2 cellular contexts compared by ENCODE assay signal in the genomic region with DNA sequence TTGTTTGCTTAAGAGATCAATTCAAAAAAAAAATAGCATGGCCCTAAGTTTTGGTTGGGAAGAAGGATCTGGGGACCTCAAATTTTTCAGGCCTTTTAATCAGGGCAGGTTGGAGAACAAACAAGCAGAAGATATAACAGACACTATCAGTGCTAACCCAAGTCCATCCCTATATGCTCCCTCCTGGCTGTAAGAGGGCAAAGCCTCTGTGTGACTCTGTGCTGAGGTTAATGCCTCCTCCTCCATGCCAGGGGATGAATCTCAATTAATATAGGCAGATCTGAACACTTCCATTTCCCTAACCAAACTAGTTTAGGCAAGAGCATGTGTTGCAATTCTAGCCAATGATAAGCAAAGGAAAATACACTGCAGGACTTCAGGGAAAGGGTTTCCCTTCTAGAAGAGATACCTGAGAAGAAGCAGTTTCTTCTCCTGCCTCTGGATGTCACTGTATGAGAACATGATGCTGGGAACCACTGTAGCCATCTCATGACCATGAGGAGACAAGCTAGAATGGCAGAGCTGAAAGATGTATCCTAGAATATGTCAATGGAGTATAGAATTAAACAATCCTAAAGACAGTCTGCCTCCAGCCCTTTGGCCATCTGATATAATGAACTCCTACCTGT.
TF ChIP-seq lines count a peak whose summit lies in the region.

No MANE protein-coding gene starts in this region.

TF ChIP-seq in WTC11, 78 proteins besides CTCF, POLR2A, EP300 and RAD21 (continued from another document):
- TF ChIP-seq HMGXB4 (CRISPR knock-in tag; IDR thresholded peaks at IDR 0.05), result no peak
- TF ChIP-seq, protein P1, sequence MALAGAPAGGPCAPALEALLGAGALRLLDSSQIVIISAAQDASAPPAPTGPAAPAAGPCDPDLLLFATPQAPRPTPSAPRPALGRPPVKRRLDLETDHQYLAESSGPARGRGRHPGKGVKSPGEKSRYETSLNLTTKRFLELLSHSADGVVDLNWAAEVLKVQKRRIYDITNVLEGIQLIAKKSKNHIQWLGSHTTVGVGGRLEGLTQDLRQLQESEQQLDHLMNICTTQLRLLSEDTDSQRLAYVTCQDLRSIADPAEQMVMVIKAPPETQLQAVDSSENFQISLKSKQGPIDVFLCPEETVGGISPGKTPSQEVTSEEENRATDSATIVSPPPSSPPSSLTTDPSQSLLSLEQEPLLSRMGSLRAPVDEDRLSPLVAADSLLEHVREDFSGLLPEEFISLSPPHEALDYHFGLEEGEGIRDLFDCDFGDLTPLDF (CRISPR knock-in tag; IDR thresholded peaks at IDR 0.05), result no peak
- no peak for TF ChIP-seq USF2 (CRISPR knock-in tag; IDR thresholded peaks at IDR 0.05)
- TF ChIP-seq CBFB (CRISPR knock-in tag; IDR thresholded peaks at IDR 0.05; ENCODE audit: low read depth), result no peak
- TF ChIP-seq RELA (CRISPR knock-in tag; IDR thresholded peaks at IDR 0.05; ENCODE audit: borderline replicate concordance), result no peak
- TF ChIP-seq PREB (CRISPR knock-in tag; IDR thresholded peaks at IDR 0.05; ENCODE audit: borderline replicate concordance), result no peak
- no peak for TF ChIP-seq ZNF263 (CRISPR knock-in tag; IDR thresholded peaks at IDR 0.05; ENCODE audit: low read depth)

TF ChIP-seq in HepG2, 621 proteins besides CTCF, POLR2A, EP300 and RAD21 (continued from another document):
- TF ChIP-seq, protein P2, sequence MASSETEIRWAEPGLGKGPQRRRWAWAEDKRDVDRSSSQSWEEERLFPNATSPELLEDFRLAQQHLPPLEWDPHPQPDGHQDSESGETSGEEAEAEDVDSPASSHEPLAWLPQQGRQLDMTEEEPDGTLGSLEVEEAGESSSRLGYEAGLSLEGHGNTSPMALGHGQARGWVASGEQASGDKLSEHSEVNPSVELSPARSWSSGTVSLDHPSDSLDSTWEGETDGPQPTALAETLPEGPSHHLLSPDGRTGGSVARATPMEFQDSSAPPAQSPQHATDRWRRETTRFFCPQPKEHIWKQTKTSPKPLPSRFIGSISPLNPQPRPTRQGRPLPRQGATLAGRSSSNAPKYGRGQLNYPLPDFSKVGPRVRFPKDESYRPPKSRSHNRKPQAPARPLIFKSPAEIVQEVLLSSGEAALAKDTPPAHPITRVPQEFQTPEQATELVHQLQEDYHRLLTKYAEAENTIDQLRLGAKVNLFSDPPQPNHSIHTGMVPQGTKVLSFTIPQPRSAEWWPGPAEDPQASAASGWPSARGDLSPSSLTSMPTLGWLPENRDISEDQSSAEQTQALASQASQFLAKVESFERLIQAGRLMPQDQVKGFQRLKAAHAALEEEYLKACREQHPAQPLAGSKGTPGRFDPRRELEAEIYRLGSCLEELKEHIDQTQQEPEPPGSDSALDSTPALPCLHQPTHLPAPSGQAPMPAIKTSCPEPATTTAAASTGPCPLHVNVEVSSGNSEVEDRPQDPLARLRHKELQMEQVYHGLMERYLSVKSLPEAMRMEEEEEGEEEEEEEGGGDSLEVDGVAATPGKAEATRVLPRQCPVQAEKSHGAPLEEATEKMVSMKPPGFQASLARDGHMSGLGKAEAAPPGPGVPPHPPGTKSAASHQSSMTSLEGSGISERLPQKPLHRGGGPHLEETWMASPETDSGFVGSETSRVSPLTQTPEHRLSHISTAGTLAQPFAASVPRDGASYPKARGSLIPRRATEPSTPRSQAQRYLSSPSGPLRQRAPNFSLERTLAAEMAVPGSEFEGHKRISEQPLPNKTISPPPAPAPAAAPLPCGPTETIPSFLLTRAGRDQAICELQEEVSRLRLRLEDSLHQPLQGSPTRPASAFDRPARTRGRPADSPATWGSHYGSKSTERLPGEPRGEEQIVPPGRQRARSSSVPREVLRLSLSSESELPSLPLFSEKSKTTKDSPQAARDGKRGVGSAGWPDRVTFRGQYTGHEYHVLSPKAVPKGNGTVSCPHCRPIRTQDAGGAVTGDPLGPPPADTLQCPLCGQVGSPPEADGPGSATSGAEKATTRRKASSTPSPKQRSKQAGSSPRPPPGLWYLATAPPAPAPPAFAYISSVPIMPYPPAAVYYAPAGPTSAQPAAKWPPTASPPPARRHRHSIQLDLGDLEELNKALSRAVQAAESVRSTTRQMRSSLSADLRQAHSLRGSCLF (CRISPR knock-in tag; IDR thresholded peaks at IDR 0.05; ENCODE audit: borderline replicate concordance), result no peak
- no peak for TF ChIP-seq ZNF674 (CRISPR knock-in tag; IDR thresholded peaks at IDR 0.05; ENCODE audit: low read depth)
